ENCODE assay signal across 1 cellular context in the genomic region with DNA sequence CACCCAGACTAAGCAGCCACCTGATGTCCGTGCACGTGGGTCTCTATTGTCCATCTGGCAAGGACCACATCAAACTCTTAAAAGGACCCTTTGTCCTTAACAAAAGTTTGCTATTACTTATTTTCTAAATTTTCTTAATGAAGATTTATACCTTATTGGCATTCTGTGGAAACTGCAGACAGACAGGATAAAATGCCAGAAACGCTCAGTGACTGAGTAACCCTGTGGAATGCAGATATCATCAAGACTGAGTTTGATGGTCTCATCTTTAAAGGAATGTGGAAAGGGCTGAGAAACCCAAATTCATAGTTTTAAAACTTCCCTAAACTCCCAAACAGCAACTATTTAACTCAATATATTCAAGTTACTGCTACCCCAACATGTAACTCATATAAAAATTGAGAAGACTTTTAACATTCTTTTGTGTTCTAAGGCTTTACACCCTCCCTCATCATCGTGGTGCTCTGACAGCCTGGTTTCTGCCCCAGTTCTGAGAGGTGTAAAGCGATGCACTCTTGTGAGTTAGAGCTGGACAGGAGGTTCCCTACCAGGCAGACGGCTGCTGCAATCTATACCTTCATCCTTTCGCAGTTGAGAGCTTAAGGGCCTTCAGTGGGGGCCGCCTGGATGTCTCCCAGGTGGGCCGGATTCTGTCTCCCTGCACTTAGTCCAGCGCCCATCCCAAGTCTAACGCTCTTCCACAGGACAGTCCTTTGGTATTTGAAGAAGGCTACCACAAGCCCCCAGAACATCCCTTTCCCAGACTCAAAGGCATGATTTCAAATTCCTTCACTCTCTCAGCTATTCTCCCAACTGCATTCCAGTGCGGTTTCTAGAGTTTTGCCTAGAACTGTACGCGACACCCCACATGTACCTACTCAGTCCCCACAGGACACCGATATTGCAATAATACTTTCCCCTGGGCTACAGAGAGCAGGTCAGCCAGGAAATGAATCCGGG.
TF ChIP-seq lines count a peak whose summit lies in the region.

No MANE protein-coding gene starts in this region.

TF ChIP-seq in SK-N-SH, 30 proteins besides CTCF, POLR2A, EP300 and RAD21 (continued from another document):
- TF ChIP-seq POLR2AphosphoS5 (IDR thresholded peaks at IDR 0.05; ENCODE audit: low read depth, low read length): no peak; the same call in 1 of the 2 replicates
- TF ChIP-seq, protein P1, sequence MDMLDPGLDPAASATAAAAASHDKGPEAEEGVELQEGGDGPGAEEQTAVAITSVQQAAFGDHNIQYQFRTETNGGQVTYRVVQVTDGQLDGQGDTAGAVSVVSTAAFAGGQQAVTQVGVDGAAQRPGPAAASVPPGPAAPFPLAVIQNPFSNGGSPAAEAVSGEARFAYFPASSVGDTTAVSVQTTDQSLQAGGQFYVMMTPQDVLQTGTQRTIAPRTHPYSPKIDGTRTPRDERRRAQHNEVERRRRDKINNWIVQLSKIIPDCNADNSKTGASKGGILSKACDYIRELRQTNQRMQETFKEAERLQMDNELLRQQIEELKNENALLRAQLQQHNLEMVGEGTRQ (IDR thresholded peaks at IDR 0.05; ENCODE audit: borderline replicate concordance, low read depth, low read length): no peak
- TF ChIP-seq RXRA (IDR thresholded peaks at IDR 0.05; ENCODE audit: borderline replicate concordance, low read depth): no peak
- TF ChIP-seq RFX5 (IDR thresholded peaks at IDR 0.05; ENCODE audit: low read length): no peak
- peak; percentile 75; the same call in 1 of the 2 replicates for TF ChIP-seq NFIC (IDR thresholded peaks at IDR 0.05; ENCODE audit: borderline replicate concordance)
- TF ChIP-seq, protein P2, sequence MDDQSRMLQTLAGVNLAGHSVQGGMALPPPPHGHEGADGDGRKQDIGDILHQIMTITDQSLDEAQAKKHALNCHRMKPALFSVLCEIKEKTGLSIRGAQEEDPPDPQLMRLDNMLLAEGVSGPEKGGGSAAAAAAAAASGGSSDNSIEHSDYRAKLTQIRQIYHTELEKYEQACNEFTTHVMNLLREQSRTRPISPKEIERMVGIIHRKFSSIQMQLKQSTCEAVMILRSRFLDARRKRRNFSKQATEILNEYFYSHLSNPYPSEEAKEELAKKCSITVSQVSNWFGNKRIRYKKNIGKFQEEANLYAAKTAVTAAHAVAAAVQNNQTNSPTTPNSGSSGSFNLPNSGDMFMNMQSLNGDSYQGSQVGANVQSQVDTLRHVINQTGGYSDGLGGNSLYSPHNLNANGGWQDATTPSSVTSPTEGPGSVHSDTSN (IDR thresholded peaks at IDR 0.05): peak; percentile 78
- no peak for TF ChIP-seq FOXM1 (IDR thresholded peaks at IDR 0.05; ENCODE audit: low read depth)
- TF ChIP-seq FOSL2 (IDR thresholded peaks at IDR 0.05; ENCODE audit: borderline replicate concordance, low read depth): peak; percentile 84; the same call in 1 of the 2 replicates
- no peak for TF ChIP-seq SIN3A (IDR thresholded peaks at IDR 0.05; ENCODE audit: borderline replicate concordance, low read depth, low read length)
- no peak for TF ChIP-seq TAF1 (IDR thresholded peaks at IDR 0.05; ENCODE audit: borderline replicate concordance, low read depth, low read length)
- no peak for TF ChIP-seq RCOR1 (IDR thresholded peaks at IDR 0.05; ENCODE audit: low read length)
- no peak for TF ChIP-seq ELF1 (IDR thresholded peaks at IDR 0.05)
- TF ChIP-seq, protein P3, sequence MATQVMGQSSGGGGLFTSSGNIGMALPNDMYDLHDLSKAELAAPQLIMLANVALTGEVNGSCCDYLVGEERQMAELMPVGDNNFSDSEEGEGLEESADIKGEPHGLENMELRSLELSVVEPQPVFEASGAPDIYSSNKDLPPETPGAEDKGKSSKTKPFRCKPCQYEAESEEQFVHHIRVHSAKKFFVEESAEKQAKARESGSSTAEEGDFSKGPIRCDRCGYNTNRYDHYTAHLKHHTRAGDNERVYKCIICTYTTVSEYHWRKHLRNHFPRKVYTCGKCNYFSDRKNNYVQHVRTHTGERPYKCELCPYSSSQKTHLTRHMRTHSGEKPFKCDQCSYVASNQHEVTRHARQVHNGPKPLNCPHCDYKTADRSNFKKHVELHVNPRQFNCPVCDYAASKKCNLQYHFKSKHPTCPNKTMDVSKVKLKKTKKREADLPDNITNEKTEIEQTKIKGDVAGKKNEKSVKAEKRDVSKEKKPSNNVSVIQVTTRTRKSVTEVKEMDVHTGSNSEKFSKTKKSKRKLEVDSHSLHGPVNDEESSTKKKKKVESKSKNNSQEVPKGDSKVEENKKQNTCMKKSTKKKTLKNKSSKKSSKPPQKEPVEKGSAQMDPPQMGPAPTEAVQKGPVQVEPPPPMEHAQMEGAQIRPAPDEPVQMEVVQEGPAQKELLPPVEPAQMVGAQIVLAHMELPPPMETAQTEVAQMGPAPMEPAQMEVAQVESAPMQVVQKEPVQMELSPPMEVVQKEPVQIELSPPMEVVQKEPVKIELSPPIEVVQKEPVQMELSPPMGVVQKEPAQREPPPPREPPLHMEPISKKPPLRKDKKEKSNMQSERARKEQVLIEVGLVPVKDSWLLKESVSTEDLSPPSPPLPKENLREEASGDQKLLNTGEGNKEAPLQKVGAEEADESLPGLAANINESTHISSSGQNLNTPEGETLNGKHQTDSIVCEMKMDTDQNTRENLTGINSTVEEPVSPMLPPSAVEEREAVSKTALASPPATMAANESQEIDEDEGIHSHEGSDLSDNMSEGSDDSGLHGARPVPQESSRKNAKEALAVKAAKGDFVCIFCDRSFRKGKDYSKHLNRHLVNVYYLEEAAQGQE (IDR thresholded peaks at IDR 0.05; ENCODE audit: low read depth, low read length): no peak
- TF ChIP-seq SMC3 (IDR thresholded peaks at IDR 0.05; ENCODE audit: low read depth, low read length): no peak
- TF ChIP-seq MEF2A (IDR thresholded peaks at IDR 0.05; ENCODE audit: borderline replicate concordance, low read depth): no peak
- TF ChIP-seq GABPA (IDR thresholded peaks at IDR 0.05; ENCODE audit: low read depth): no peak
- TF ChIP-seq, protein P4, sequence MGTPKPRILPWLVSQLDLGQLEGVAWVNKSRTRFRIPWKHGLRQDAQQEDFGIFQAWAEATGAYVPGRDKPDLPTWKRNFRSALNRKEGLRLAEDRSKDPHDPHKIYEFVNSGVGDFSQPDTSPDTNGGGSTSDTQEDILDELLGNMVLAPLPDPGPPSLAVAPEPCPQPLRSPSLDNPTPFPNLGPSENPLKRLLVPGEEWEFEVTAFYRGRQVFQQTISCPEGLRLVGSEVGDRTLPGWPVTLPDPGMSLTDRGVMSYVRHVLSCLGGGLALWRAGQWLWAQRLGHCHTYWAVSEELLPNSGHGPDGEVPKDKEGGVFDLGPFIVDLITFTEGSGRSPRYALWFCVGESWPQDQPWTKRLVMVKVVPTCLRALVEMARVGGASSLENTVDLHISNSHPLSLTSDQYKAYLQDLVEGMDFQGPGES (IDR thresholded peaks at IDR 0.05; ENCODE audit: low read depth, low read length): no peak
